16 cellular contexts compared by ENCODE assay signal in the genomic region with DNA sequence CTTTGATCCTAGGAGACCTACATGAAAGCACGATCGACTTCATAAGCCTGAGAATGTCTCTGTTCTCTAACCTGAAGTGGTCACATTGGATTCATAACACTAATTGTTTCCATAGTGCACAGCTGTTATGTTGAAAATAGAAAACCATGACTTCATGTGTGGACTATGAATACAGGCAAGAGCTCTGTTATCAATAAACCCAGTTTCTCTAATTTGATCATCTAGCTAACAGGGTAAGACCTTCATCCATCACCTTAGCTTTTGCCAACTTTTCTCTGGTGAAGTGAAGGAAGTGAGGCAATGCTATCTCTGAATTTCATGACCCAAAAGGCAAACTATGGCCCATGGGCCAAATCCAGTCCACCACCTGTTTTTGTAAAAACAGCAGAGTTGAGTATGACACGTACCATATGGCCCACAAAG. TPM values are rescaled to one million over a fixed set of nuclear protein-coding genes. Genes with fewer than 3 reads are reported as not detected.
A peak's percentile ranks its signal among the peaks of the same experiment; 100 is the strongest.
DNase-seq lines count a peak whose midpoint lies in the region; ATAC-seq and TF ChIP-seq lines count a peak whose summit lies in the region.
"Had no signal": no experiment of that assay in that cellular context is flagged by ENCODE, and none has a peak within 500 bp of the region (broad histone marks: within the 10 kb centered on the region; RNA-seq: fewer than 3 reads in every experiment).

No MANE protein-coding gene starts in this region.

- no peak for TF ChIP-seq CTCF in heart left ventricle (IDR thresholded peaks at IDR 0.05)
- no peak for TF ChIP-seq CTCF in spleen (IDR thresholded peaks at IDR 0.05 in 8 of 11, conservative IDR thresholded peaks at IDR 0.05 in 3 of 11)

- H3K27ac ChIP-seq in heart left ventricle (peak overlapping the region in 9 of 12 donors; percentile 9 to 65 (median 34)), spleen (no peak overlapping the region)

- H3K9me3 ChIP-seq in heart left ventricle: peaks cover 0 to 11% (median 0%) of the 10 kb centered on the region in 12 donors
- peaks cover 0 to 8% (median 1%) of the 10 kb centered on the region in 8 donors for H3K9me3 ChIP-seq in spleen

- H3K27me3 ChIP-seq in heart left ventricle (no peaks in the 10 kb centered on the region), spleen (replicated peaks in 1 of 7) (no peaks in the 10 kb centered on the region)

- intact Hi-C loops in heart left ventricle (cut with DNase I): no loop called here
- intact Hi-C loops in spleen (cut with DNase I; ENCODE audit: low total_unique reads): no loop called here

- H3K36me3 ChIP-seq in heart left ventricle (no peaks in the 10 kb centered on the region), spleen (no peaks in the 10 kb centered on the region)

- ATAC-seq in heart left ventricle (peak; percentile 10 to 74 (median 57)), GM19351 (IDR thresholded peaks at IDR 0.05; ENCODE audit: unreplicated experiment) (no peak)

- no peak for TF ChIP-seq POLR2A in heart left ventricle (IDR thresholded peaks at IDR 0.05)
- no peak for TF ChIP-seq POLR2A in spleen (IDR thresholded peaks at IDR 0.05)

- DNase-seq in NCI-H82 (lab: John Stamatoyannopoulos, UW) (peak; percentile 20), NCI-H82 treated with DMSO at 0.1 percent for 48 hours (lab: John Stamatoyannopoulos, UW; ENCODE audit: unreplicated experiment) (no peak), SK-N-DZ (ENCODE audit: low spot score) (peak; percentile 64), heart left ventricle (peak in 2 of 5 donors; percentile 17 to 38), myocyte (ENCODE audit: low read depth) (peak; percentile 78), spleen (no peak)
- no peak for DNase-seq in stimulated activated naive CD4-positive, alpha-beta T cell treated with Interleukin-2 at 50 U/mL for 16 hours (lab: John Stamatoyannopoulos, UW)
- DNase-seq: 8988T, C1 segment of cervical spinal cord, GF-D8, NCI-H1417, NCI-H1930, NCI-H446, NCI-H774, SHP77 treated with DMSO at 0.1 percent for 48 hours had no signal

- 51 to 71% (median 65%) methylated on average over 3 of the region's 3 CpGs for WGBS in heart left ventricle, 4 donors
- WGBS in spleen, 5 donors: 71 to 80% (median 78%) methylated on average over 3 of the region's 3 CpGs

- no peak overlapping the region for H3K4me3 ChIP-seq in heart left ventricle
- no peak overlapping the region for H3K4me3 ChIP-seq in spleen

- H3K4me1 ChIP-seq in heart left ventricle (peaks cover 0 to 11% (median 0%) of the 10 kb centered on the region in 12 donors), spleen (no peaks in the 10 kb centered on the region)

RNA-seq across cellular contexts. Expression of a gene that starts 27.2 kb away (rescaled TPM):
- polyA plus RNA-seq in SK-N-DZ (2014; cell fraction: cytosol; rRNA removed): not detected in 2 replicates
- polyA plus RNA-seq in SK-N-DZ (2014; cell fraction: nucleus; rRNA removed): not detected in 2 replicates
- total RNA-seq in heart left ventricle (10 to 100 TPM; 11.7 to 96.6 (median 33.1) TPM), myocyte (76.1 and 97.0 TPM in 2 replicates), spleen (10 to 100 TPM in 6 of 7 donors, 1 to 10 TPM in 1; 5.1 to 29.9 (median 23.0) TPM)
- polyA plus RNA-seq in heart left ventricle (1 to 10 TPM; 7.8 to 9.4 TPM), spleen (10 to 100 TPM in 1 of 3 donors, 1 to 10 TPM in 2; 4.2 to 15.2 (median 4.9) TPM)
- 421 TPM for polyA plus RNA-seq in myocyte (2012)

Comparison
In these comparisons a context has a peak if more than half of its experiments do, and no peak if none do; other contexts are left out.
1. DNase-seq: peak in NCI-H82 (single experiment), SK-N-DZ (single experiment) and myocyte (single experiment); none in NCI-H82 treated with DMSO at 0.1 percent for 48 hours (single experiment), stimulated activated naive CD4-positive, alpha-beta T cell treated with Interleukin-2 at 50 U/mL for 16 hours (single experiment) and spleen (single experiment).
2. H3K27ac ChIP-seq: peak in heart left ventricle (9 of 12); none in spleen (0 of 8).